Comparison of ENCODE assay signal across 29 cellular contexts in the genomic region with DNA sequence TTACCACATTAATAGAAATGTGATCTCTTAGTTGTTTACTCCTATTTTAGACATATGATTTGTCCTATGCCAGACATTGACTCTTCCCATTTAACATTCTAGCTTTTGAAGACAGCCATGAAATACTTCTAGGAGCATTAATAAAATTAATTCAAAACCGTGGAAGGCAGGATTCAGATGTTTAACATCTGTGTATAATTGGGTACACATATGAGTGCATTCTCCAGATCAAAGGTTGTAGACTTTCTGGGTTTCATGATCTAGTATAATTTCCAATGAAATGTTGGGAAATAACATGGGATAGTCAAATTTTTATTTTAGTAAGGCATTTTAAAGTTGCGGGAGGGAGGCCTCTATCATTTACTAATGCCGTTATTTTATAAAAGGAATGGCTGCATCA.
"Had no signal": no experiment of that assay in that cellular context is flagged by ENCODE, and none has a peak within 500 bp of the region (broad histone marks: within the 10 kb centered on the region; RNA-seq: fewer than 3 reads in every experiment).

No MANE protein-coding gene starts in this region.

- H3K36me3 Mint-ChIP-seq: naive B cell had no signal

- H3K27me3 Mint-ChIP-seq: stimulated activated naive CD8-positive, alpha-beta T cell treated with anti-CD3 and anti-CD28 coated beads, Interleukin-15, Interleukin-2, amounts not matched to agents 100 ng/mL and 50 ng/mL, for 24 hours had no signal

- H3K4me3 ChIP-seq: left lung, lower lobe of right lung, pancreas, prostate gland, skin epidermis, suprapubic skin, thoracic aorta, tibial artery, upper lobe of right lung had no signal

- DNase-seq: hypothalamus; immature natural killer cell; kidney; left colon; left lung; lower lobe of right lung; mammary epithelial cell; mesenchymal stem cell; naive B cell; natural killer cell; nephron progenitor cell; pancreas; posterior cingulate gyrus; retina; right cardiac atrium; stimulated activated CD4-positive, alpha-beta T cell treated with anti-CD3 and anti-CD28 coated beads, Interleukin-12 subunit alpha, Interleukin-12 subunit beta, amount 100 ng/mL, for 4 hours; stimulated activated CD4-positive, alpha-beta T cell treated with anti-CD3 and anti-CD28 coated beads, Interleukin-15, amount 100 ng/mL, for 24 hours; stimulated activated CD4-positive, alpha-beta T cell treated with anti-CD3 and anti-CD28 coated beads, Interleukin-2, amount 100 ng/mL, for 24 hours; stimulated activated CD4-positive, alpha-beta T cell treated with anti-CD3 and anti-CD28 coated beads, Interleukin-4, amount 100 ng/mL, for 1 hour; stimulated activated naive CD4-positive, alpha-beta T cell; tibial artery; trophoblast cell; upper lobe of right lung had no signal

- H3K4me1 Mint-ChIP-seq: naive B cell had no signal

- H3K27ac ChIP-seq: left lung, lower lobe of right lung, pancreas, prostate gland, suprapubic skin, thoracic aorta, upper lobe of right lung had no signal

- H3K9me3 ChIP-seq: left lung, lower lobe of right lung, pancreas, prostate gland, suprapubic skin, thoracic aorta, tibial artery, upper lobe of right lung had no signal

- H3K27ac Mint-ChIP-seq: naive B cell; natural killer cell; nephron progenitor cell; stimulated activated naive CD8-positive, alpha-beta T cell treated with anti-CD3 and anti-CD28 coated beads, Interleukin-15, Interleukin-2, amounts not matched to agents 100 ng/mL and 50 ng/mL, for 24 hours had no signal

- H3K4me3 Mint-ChIP-seq: immature natural killer cell; naive B cell; natural killer cell; nephron progenitor cell; stimulated activated naive CD8-positive, alpha-beta T cell treated with anti-CD3 and anti-CD28 coated beads, Interleukin-15, Interleukin-2, amounts not matched to agents 100 ng/mL and 50 ng/mL, for 24 hours had no signal

- H3K36me3 ChIP-seq: left lung, lower lobe of right lung, pancreas, prostate gland, suprapubic skin, thoracic aorta, tibial artery, upper lobe of right lung had no signal

- H3K9me3 Mint-ChIP-seq: immature natural killer cell; naive B cell; natural killer cell; stimulated activated naive CD8-positive, alpha-beta T cell treated with anti-CD3 and anti-CD28 coated beads, Interleukin-15, Interleukin-2, amounts not matched to agents 100 ng/mL and 50 ng/mL, for 24 hours had no signal

- ATAC-seq: left colon, left lung, lower lobe of right lung, natural killer cell, pancreas, right cardiac atrium, sciatic nerve, upper lobe of right lung had no signal

- H3K27me3 ChIP-seq: left lung, suprapubic skin, tibial artery, upper lobe of right lung had no signal

- H3K4me1 ChIP-seq: lower lobe of right lung, pancreas, prostate gland, upper lobe of right lung had no signal
